In the genomic region with DNA sequence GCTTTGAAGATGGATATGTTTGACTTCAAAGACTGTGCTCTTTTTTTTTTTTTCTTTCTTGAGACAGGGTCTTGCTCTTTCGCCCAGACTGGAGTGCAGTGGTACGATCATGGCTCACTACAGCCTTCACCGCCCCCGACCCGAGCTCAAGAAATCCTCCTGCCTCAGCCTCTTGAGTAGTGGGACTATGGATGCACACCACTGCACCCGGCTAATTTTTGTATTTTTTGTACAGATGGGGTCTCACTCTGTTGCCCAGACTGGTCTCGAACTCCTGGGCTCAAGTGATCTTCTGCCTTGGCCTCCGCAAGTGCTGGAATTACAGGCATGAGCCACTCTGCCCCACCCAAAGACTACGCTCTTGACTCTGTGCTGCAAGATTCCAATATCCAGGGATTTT, we compare ENCODE assay signal across 8 cellular contexts.
"Had no signal": no experiment of that assay in that cellular context is flagged by ENCODE, and none has a peak within 500 bp of the region (broad histone marks: within the 10 kb centered on the region; RNA-seq: fewer than 3 reads in every experiment).

No MANE protein-coding gene starts in this region.

- H3K36me3 ChIP-seq: HAP-1 had no signal

- H3K4me3 ChIP-seq: GM23248, GM23338, HAP-1 had no signal

- H3K9me3 ChIP-seq: HAP-1 had no signal

- H3K27ac Mint-ChIP-seq: GM23338, H9, HFFc6 had no signal

- H3K4me1 ChIP-seq: HAP-1 had no signal

- DNase-seq: GM23248, GOT3, H7, H9, HCEC 1CT, HFFc6 had no signal

- H3K4me3 Mint-ChIP-seq: GM23338, H9, HFFc6 had no signal

- H3K27ac ChIP-seq: GM23248 had no signal

- H3K9me3 Mint-ChIP-seq: HFFc6 had no signal
